25 cellular contexts compared by ENCODE assay signal in genomic region chr18:51726614-51727013, GRCh38.
DNase-seq lines count a peak whose midpoint lies in the region; ATAC-seq, FAIRE-seq and TF ChIP-seq lines count a peak whose summit lies in the region.
"Had no signal": no experiment of that assay in that cellular context is flagged by ENCODE, and none has a peak within 500 bp of the region (broad histone marks: within the 10 kb centered on the region; RNA-seq: fewer than 3 reads in every experiment).

No MANE protein-coding gene starts in this region.

- H3K4me3 Mint-ChIP-seq in stimulated activated naive CD8-positive, alpha-beta T cell treated with anti-CD3 and anti-CD28 coated beads, Interleukin-15, amount 100 ng/mL, for 72 hours, result no peak overlapping the region
- H3K4me3 Mint-ChIP-seq: activated naive CD8-positive, alpha-beta T cell treated with anti-CD3 and anti-CD28 coated beads, Interleukin-2, amount 10 ng/mL, durations not matched to agents 7 days and 5 days; activated T-helper 17 cell treated with anti-CD3 and anti-CD28 coated beads, Interleukin-2, amount 50 U/mL, for 72 hours; CD4-positive, CD25-positive, alpha-beta regulatory T cell; T-helper 2 cell treated with Interferon-gamma antibody and Interleukin-4, amounts not matched to agents 5 μg/mL and 100 μg/mL, for 36 hours had no signal

- H3K9ac ChIP-seq in OCI-LY3 (ENCODE audit: low read length), result peak overlapping the region; percentile 61

- H3K36me3 ChIP-seq in OCI-LY3 (replicated peaks; ENCODE audit: low read depth, low read length), result peaks cover 3% of the 10 kb centered on the region
- no peaks in the 10 kb centered on the region for H3K36me3 ChIP-seq in transverse colon
- H3K36me3 ChIP-seq: lower lobe of right lung, SJSA1, stomach had no signal

- H3K9me3 Mint-ChIP-seq in stimulated activated naive CD8-positive, alpha-beta T cell treated with anti-CD3 and anti-CD28 coated beads, Interleukin-15, amount 100 ng/mL, for 72 hours, result no peaks in the 10 kb centered on the region
- H3K9me3 Mint-ChIP-seq: activated naive CD8-positive, alpha-beta T cell treated with anti-CD3 and anti-CD28 coated beads, Interleukin-2, amount 10 ng/mL, durations not matched to agents 7 days and 5 days; activated T-helper 17 cell treated with anti-CD3 and anti-CD28 coated beads, Interleukin-2, amount 50 U/mL, for 72 hours; T-helper 2 cell treated with Interferon-gamma antibody and Interleukin-4, amounts not matched to agents 5 μg/mL and 100 μg/mL, for 36 hours had no signal

- ATAC-seq in HG02763 (IDR thresholded peaks at IDR 0.05; ENCODE audit: unreplicated experiment), result peak; percentile 46
- no peak for ATAC-seq in stimulated activated naive CD8-positive, alpha-beta T cell treated with anti-CD3 and anti-CD28 coated beads, Interleukin-15, amount 100 ng/mL, for 72 hours
- ATAC-seq: activated T-helper 17 cell treated with anti-CD3 and anti-CD28 coated beads, Interleukin-2, amount 50 U/mL, for 72 hours; body of pancreas; lower lobe of right lung; sciatic nerve had no signal

- peak; percentile 59 for FAIRE-seq in GM19239 (lab: Jason Lieb, UNC)
- FAIRE-seq: colon had no signal

- H3K79me2 ChIP-seq in OCI-LY3 (ENCODE audit: low read length), result no peaks in the 10 kb centered on the region
- H3K79me2 ChIP-seq: hepatocyte had no signal

- H3K9me3 ChIP-seq in OCI-LY3 (ENCODE audit: insufficient read depth, low read length) (no peaks in the 10 kb centered on the region), transverse colon (no peaks in the 10 kb centered on the region)
- H3K9me3 ChIP-seq: body of pancreas, lower lobe of right lung, SJSA1, stomach had no signal

- peak; percentile 72 for DNase-seq in GM12865 (ENCODE audit: low read depth)
- DNase-seq in GM19239 (ENCODE audit: insufficient read length, low spot score), result no peak
- DNase-seq in transverse colon, result no peak
- no peak for DNase-seq in stimulated activated naive CD8-positive, alpha-beta T cell treated with anti-CD3 and anti-CD28 coated beads, Interleukin-15, amount 100 ng/mL, for 72 hours
- DNase-seq in posterior vena cava (ENCODE audit: low spot score), result no peak
- DNase-seq in coronary artery (ENCODE audit: low spot score), result no peak
- DNase-seq: ACHN; activated CD4-positive, CD25-positive, alpha-beta regulatory T cell treated with anti-CD3 and anti-CD28 coated beads, Interleukin-2, amount 50 U/mL, for 72 hours; activated naive CD8-positive, alpha-beta T cell treated with anti-CD3 and anti-CD28 coated beads, Interleukin-2, amount 10 ng/mL, durations not matched to agents 7 days and 5 days; body of pancreas; CD4-positive, CD25-positive, alpha-beta regulatory T cell; HCEC 1CT; islet precursor cell; lower lobe of right lung; NCI-H187; NCI-H524 treated with DMSO at 0.1 percent for 48 hours; stomach had no signal

- H3K4me2 ChIP-seq in OCI-LY3 (ENCODE audit: low read length), result peak overlapping the region; percentile 77
- H3K4me2 ChIP-seq: hepatocyte had no signal

- TF ChIP-seq CTCF in GM12865 (IDR thresholded peaks at IDR 0.05; ENCODE audit: insufficient read depth, low read depth, low read length, missing control alignments) (no peak), OCI-LY3 (IDR thresholded peaks at IDR 0.05; ENCODE audit: low read depth, low read length) (no peak), transverse colon (IDR thresholded peaks at IDR 0.05) (no peak), coronary artery (IDR thresholded peaks at IDR 0.05) (no peak)

- H2AFZ ChIP-seq in OCI-LY3 (ENCODE audit: low read depth, low read length), result no peak overlapping the region
- H2AFZ ChIP-seq: hepatocyte had no signal

- no peaks in the 10 kb centered on the region for H3K27me3 ChIP-seq in OCI-LY3 (ENCODE audit: low read depth, low read length)
- no peaks in the 10 kb centered on the region for H3K27me3 ChIP-seq in transverse colon
- H3K27me3 ChIP-seq: body of pancreas, hepatocyte, SJSA1, stomach had no signal

- in situ Hi-C loops in transverse colon (cut with MboI; ENCODE audit: low pct_ligation_motif_present in 1 of 4, low pct_unique_long_range_greater_than_20kb in 1 of 4, low sequenced_read_pairs in 3 of 4), result no loop called here

- 80 to 87% methylated on average over 1 to 2 of the region's 2 CpGs for WGBS in transverse colon (ENCODE audit: low coverage in 1 of 2), 2 donors

- no peaks in the 10 kb centered on the region for H3K4me1 Mint-ChIP-seq in stimulated activated naive CD8-positive, alpha-beta T cell treated with anti-CD3 and anti-CD28 coated beads, Interleukin-15, amount 100 ng/mL, for 72 hours
- H3K4me1 Mint-ChIP-seq: activated T-helper 17 cell treated with anti-CD3 and anti-CD28 coated beads, Interleukin-2, amount 50 U/mL, for 72 hours; CD4-positive, CD25-positive, alpha-beta regulatory T cell had no signal

- H3K27ac Mint-ChIP-seq in stimulated activated naive CD8-positive, alpha-beta T cell treated with anti-CD3 and anti-CD28 coated beads, Interleukin-15, amount 100 ng/mL, for 72 hours, result no peak overlapping the region
- H3K27ac Mint-ChIP-seq: activated naive CD8-positive, alpha-beta T cell treated with anti-CD3 and anti-CD28 coated beads, Interleukin-2, amount 10 ng/mL, durations not matched to agents 7 days and 5 days; activated T-helper 17 cell treated with anti-CD3 and anti-CD28 coated beads, Interleukin-2, amount 50 U/mL, for 72 hours; CD4-positive, CD25-positive, alpha-beta regulatory T cell; T-helper 2 cell treated with Interferon-gamma antibody and Interleukin-4, amounts not matched to agents 5 μg/mL and 100 μg/mL, for 36 hours had no signal

- H3K27me3 Mint-ChIP-seq in stimulated activated naive CD8-positive, alpha-beta T cell treated with anti-CD3 and anti-CD28 coated beads, Interleukin-15, amount 100 ng/mL, for 72 hours, result no peaks in the 10 kb centered on the region
- H3K27me3 Mint-ChIP-seq: activated naive CD8-positive, alpha-beta T cell treated with anti-CD3 and anti-CD28 coated beads, Interleukin-2, amount 10 ng/mL, durations not matched to agents 7 days and 5 days; CD4-positive, CD25-positive, alpha-beta regulatory T cell had no signal

- intact Hi-C loops in transverse colon (cut with DNase I; ENCODE audit: low total_unique reads), result no loop called here
- intact Hi-C loops in posterior vena cava (cut with DNase I), result no loop called here

- H3K4me3 ChIP-seq in GM12865 (ENCODE audit: low read depth, low read length), result no peak overlapping the region
- peak overlapping the region; percentile 47 for H3K4me3 ChIP-seq in OCI-LY3 (ENCODE audit: low read length)
- H3K4me3 ChIP-seq in transverse colon, result no peak overlapping the region
- no peak overlapping the region for H3K4me3 ChIP-seq in coronary artery
- H3K4me3 ChIP-seq: body of pancreas, hepatocyte, lower lobe of right lung, SJSA1, stomach had no signal

- TF ChIP-seq POLR2A in transverse colon (IDR thresholded peaks at IDR 0.05), result no peak

- H3K27ac ChIP-seq in OCI-LY3 (ENCODE audit: low read length) (peak overlapping the region; percentile 83), transverse colon (no peak overlapping the region), coronary artery (no peak overlapping the region)
- H3K27ac ChIP-seq: body of pancreas, hepatocyte, lower lobe of right lung, SJSA1, stomach had no signal

- TF ChIP-seq EP300 in transverse colon (IDR thresholded peaks at IDR 0.05; ENCODE audit: low read depth), result no peak

- H3K4me1 ChIP-seq in OCI-LY3 (ENCODE audit: low read length), result peaks cover 71% of the 10 kb centered on the region
- no peaks in the 10 kb centered on the region for H3K4me1 ChIP-seq in transverse colon
- H3K4me1 ChIP-seq: body of pancreas, lower lobe of right lung, SJSA1, stomach had no signal

- no peaks in the 10 kb centered on the region for H4K20me1 ChIP-seq in OCI-LY3 (ENCODE audit: insufficient read depth, low read length)
